ENCODE assay signal across 11 cellular contexts in the genomic region with DNA sequence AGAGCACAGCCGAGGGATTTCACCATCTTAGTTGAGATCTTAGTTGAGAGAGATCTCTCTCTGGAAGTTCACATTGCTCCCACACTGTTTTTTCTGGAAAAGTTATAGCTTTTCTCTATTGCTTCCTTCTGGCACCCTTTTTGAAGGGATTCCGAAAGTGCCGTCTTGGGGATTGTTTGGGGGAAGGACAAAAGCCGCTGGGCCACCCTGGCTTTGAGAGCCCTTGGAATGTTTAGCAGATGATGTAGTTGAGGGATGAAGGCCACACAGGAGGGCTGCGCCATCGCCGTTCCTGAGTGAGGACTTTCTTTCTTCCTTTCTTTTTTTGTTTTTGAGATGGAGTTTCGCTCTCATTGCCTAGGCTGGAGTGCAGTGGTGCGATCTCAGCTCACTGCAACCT. TPM values are rescaled to one million over a fixed set of nuclear protein-coding genes. Genes with fewer than 3 reads are reported as not detected.
DNase-seq lines count a peak whose midpoint lies in the region; ATAC-seq and TF ChIP-seq lines count a peak whose summit lies in the region.
"Had no signal": no experiment of that assay in that cellular context is flagged by ENCODE, and none has a peak within 500 bp of the region (broad histone marks: within the 10 kb centered on the region; RNA-seq: fewer than 3 reads in every experiment).

No MANE protein-coding gene starts in this region.

- no peak overlapping the region for H4K91ac ChIP-seq in trophoblast cell (ENCODE audit: low read depth, low read length)

- H3K14ac ChIP-seq in trophoblast cell (ENCODE audit: low read length), result no peak overlapping the region

- DNase-seq in A673 (ENCODE audit: low spot score) (no peak), RWPE1 (ENCODE audit: low spot score) (no peak), trophoblast cell (no peak), COLO829 (ENCODE audit: low spot score) (no peak), SW 1271 (lab: John Stamatoyannopoulos, UW) (no peak)
- DNase-seq: dermis blood vessel endothelial cell, NCI-H748 treated with DMSO at 0.1 percent for 48 hours had no signal

- no peak overlapping the region for H4K12ac ChIP-seq in trophoblast cell (ENCODE audit: low read depth, low read length)

- intact Hi-C loops in A673 (cut with micrococcal nuclease; ENCODE audit: unreplicated experiment), result no loop called here

- CTCF ChIA-PET in A673 (lab: Charles Lee) (no interaction called here), RWPE1 (lab: Yijun Ruan, JAX) (interaction anchor here (0.6 to 0.7 kb wide), 2 partner anchors 46 to 59 kb away, joined by 3 read pairs; no protein-coding TSS in a partner anchor)

- WGBS in esophagus, 2 donors, result 66 to 70% methylated on average over 9 of the region's 9 CpGs
- WGBS in trophoblast cell (ENCODE audit: extremely low coverage, insufficient coverage, insufficient read length), result no CpG with 5 or more reads among the region's 9 CpGs

- no peak overlapping the region for H3K23ac ChIP-seq in trophoblast cell (ENCODE audit: low read length)

- H2BK12ac ChIP-seq in trophoblast cell (ENCODE audit: low read length), result no peak overlapping the region

- H3K9ac ChIP-seq in trophoblast cell (ENCODE audit: low read length), result no peak overlapping the region

- no peak overlapping the region for H3K18ac ChIP-seq in trophoblast cell (ENCODE audit: low read length)

- BruUV-seq in A673 (replicated peaks; lab: Mats Ljungman, UMichigan), result no TSS peak

- H2AK5ac ChIP-seq in trophoblast cell (ENCODE audit: low read length), result no peak overlapping the region

- no peak overlapping the region for H2BK120ac ChIP-seq in trophoblast cell (ENCODE audit: insufficient read depth, low read length, poor library complexity)

- H4K8ac ChIP-seq in trophoblast cell (ENCODE audit: low read depth, low read length), result no peak overlapping the region

- H3K27me3 ChIP-seq in A673 (replicated peaks; ENCODE audit: insufficient read depth, low read depth, low read length, poor library complexity) (no peaks in the 10 kb centered on the region), esophagus (ENCODE audit: control insufficient read depth in 1 of 2, insufficient read depth in 2 of 2, low read length in 2 of 2) (no peaks in the 10 kb centered on the region), trophoblast cell (ENCODE audit: insufficient read depth, low read length) (no peaks in the 10 kb centered on the region)

- no peak overlapping the region for H3K4me2 ChIP-seq in trophoblast cell (ENCODE audit: low read length)

- H3K9me3 ChIP-seq in A673 (ENCODE audit: low read depth, low read length, poor library complexity, severe bottlenecking) (no peaks in the 10 kb centered on the region), esophagus (ENCODE audit: control insufficient read depth in 2 of 2, insufficient read depth in 1 of 2, low read depth in 1 of 2, low read length in 1 of 2) (no peaks in the 10 kb centered on the region), trophoblast cell (ENCODE audit: insufficient read depth, low read depth, low read length) (peaks cover 2% of the 10 kb centered on the region)

- no peak overlapping the region for H2BK5ac ChIP-seq in trophoblast cell (ENCODE audit: low read depth, low read length, poor library complexity)

- TF ChIP-seq CTCF in A673 (conservative IDR thresholded peaks at IDR 0.05; ENCODE audit: low read depth, low read length), result no peak
- TF ChIP-seq CTCF in RWPE1 (conservative IDR thresholded peaks at IDR 0.05; ENCODE audit: low read depth), result no peak

- POLR2A ChIA-PET in A673 (lab: Charles Lee; ENCODE audit: low non-redundant PET), result no interaction called here
- POLR2A ChIA-PET in RWPE1 (lab: Yijun Ruan, JAX; ENCODE audit: low non-redundant PET), result no interaction called here

- H3K36me3 ChIP-seq in A673 (ENCODE audit: insufficient read depth, low read length, poor library complexity, severe bottlenecking) (no peaks in the 10 kb centered on the region), esophagus (ENCODE audit: control insufficient read depth in 2 of 2, insufficient read depth in 2 of 2, low read length in 1 of 2) (no peaks in the 10 kb centered on the region), trophoblast cell (ENCODE audit: control insufficient read depth in 1 of 2, insufficient read depth in 2 of 2, low read length in 2 of 2) (peaks cover 13 to 14% of the 10 kb centered on the region in 2 experiments)

- H3K4me1 ChIP-seq in A673 (ENCODE audit: insufficient read depth, low read length, poor library complexity, severe bottlenecking), result peaks cover 43% of the 10 kb centered on the region
- peaks cover 13 to 61% of the 10 kb centered on the region in 2 donors for H3K4me1 ChIP-seq in esophagus (ENCODE audit: control insufficient read depth in 2 of 2, insufficient read depth in 2 of 2, low read length in 1 of 2)
- peaks cover 56 to 78% of the 10 kb centered on the region in 2 experiments for H3K4me1 ChIP-seq in trophoblast cell (ENCODE audit: control insufficient read depth in 1 of 2, insufficient read depth in 2 of 2, low read length in 2 of 2)

- H3K79me1 ChIP-seq in trophoblast cell (ENCODE audit: low read length), result peaks cover 16% of the 10 kb centered on the region

- H3K79me2 ChIP-seq in trophoblast cell (ENCODE audit: control insufficient read depth, insufficient read depth, low read length, poor library complexity), result peaks cover 46% of the 10 kb centered on the region

- ATAC-seq in HG03378 (IDR thresholded peaks at IDR 0.05; ENCODE audit: unreplicated experiment), result no peak
- no peak for ATAC-seq in GM21390 (IDR thresholded peaks at IDR 0.05; ENCODE audit: unreplicated experiment)
- ATAC-seq: naive thymus-derived CD8-positive, alpha-beta T cell had no signal

- H3K27ac ChIP-seq in A673 (ENCODE audit: low read depth, low read length, poor library complexity, severe bottlenecking), result peak overlapping the region; percentile 34
- peak overlapping the region; percentile 94 for H3K27ac ChIP-seq in RWPE1
- H3K27ac ChIP-seq in esophagus (ENCODE audit: low read depth in 2 of 2, low read length in 1 of 2), result peak overlapping the region; percentile 75 to 95
- H3K27ac ChIP-seq in trophoblast cell (ENCODE audit: low read depth, low read length), result no peak overlapping the region

- peak overlapping the region; percentile 78 for H3K4ac ChIP-seq in trophoblast cell (ENCODE audit: low read depth, low read length)

- H2AFZ ChIP-seq in trophoblast cell (ENCODE audit: insufficient read depth, low read length, poor library complexity), result no peak overlapping the region

- no peak overlapping the region for H3K4me3 ChIP-seq in A673 (ENCODE audit: low read depth, low read length, poor library complexity, severe bottlenecking)
- no peak overlapping the region for H3K4me3 ChIP-seq in esophagus (ENCODE audit: low read depth in 1 of 2, low read length in 2 of 2)
- H3K4me3 ChIP-seq in trophoblast cell (ENCODE audit: low read depth, low read length), result no peak overlapping the region

RNA-seq across cellular contexts. Expression of a gene that starts 17.7 kb away (rescaled TPM):
- total RNA-seq in A673 (2021), result 29.6 and 39.4 TPM in 2 replicates
- polyA plus RNA-seq in esophagus, result 10 to 100 TPM; 23.1 to 27.1 TPM
- 54.5 and 57.2 TPM in 2 replicates for polyA plus RNA-seq in trophoblast cell (2013)
